17 cellular contexts compared by ENCODE assay signal in genomic region chr5:144315026-144315425, GRCh38.
"Had no signal": no experiment of that assay in that cellular context is flagged by ENCODE, and none has a peak within 500 bp of the region (broad histone marks: within the 10 kb centered on the region; RNA-seq: fewer than 3 reads in every experiment).

No MANE protein-coding gene starts in this region.

- DNase-seq: effector CD8-positive, alpha-beta T cell; endodermal cell; foreskin fibroblast; gastrocnemius medialis; head of caudate nucleus; mesendoderm; midbrain; naive thymus-derived CD4-positive, alpha-beta T cell; sigmoid colon; stimulated activated CD4-positive, alpha-beta T cell treated with anti-CD3 and anti-CD28 coated beads, Interleukin-2, amount 100 ng/mL, for 24 hours; stimulated activated CD4-positive, alpha-beta T cell treated with anti-CD3 and anti-CD28 coated beads, Interleukin-4, amount 100 ng/mL, for 24 hours; stimulated activated naive CD4-positive, alpha-beta T cell treated with Interleukin-2 at 50 U/mL for 16 hours; stomach; thyroid gland; trophoblast cell had no signal

- ATAC-seq: esophagus mucosa; gastrocnemius medialis; naive thymus-derived CD4-positive, alpha-beta T cell; stimulated activated effector memory CD8-positive, alpha-beta T cell treated with anti-CD3 and anti-CD28 coated beads, Interleukin-12 subunit alpha, Interleukin-12 subunit beta, amount 100 ng/mL, for 72 hours had no signal
